In genomic region chr22:50756949-50757491, GRCh38 we compare ENCODE assay signal across 8 cellular contexts. TPM values are rescaled to one million over a fixed set of nuclear protein-coding genes. Genes with fewer than 3 reads are reported as not detected.
DNase-seq lines count a peak whose midpoint lies in the region; TF ChIP-seq lines count a peak whose summit lies in the region.
"Not testable (repeated sequence)": the region's sequence is repeated elsewhere in the genome, so short reads cannot be mapped to it uniquely, and the experiment has no call there.

No MANE protein-coding gene starts in this region.

- TF ChIP-seq CTCF in chondrocyte (IDR thresholded peaks at IDR 0.05) (peak; percentile 71), parathyroid adenoma (IDR thresholded peaks at IDR 0.05) (peak; percentile 23)

- DNase-seq in COR-L47 (lab: John Stamatoyannopoulos, UW) (peak; percentile 19), LHCN-M2 (ENCODE audit: low read depth) (peak; percentile 34), SIG-M5 treated with dmso at 0.1 percent for 504 hours (lab: John Stamatoyannopoulos, UW; ENCODE audit: unreplicated experiment) (peak; percentile 31)
- DNase-seq in activated CD8-positive, alpha-beta memory T cell treated with anti-CD3 and anti-CD28 coated beads, Interleukin-2, amount 50 U/mL, for 24 hours (ENCODE audit: extremely low read depth): peak; percentile 25
- not testable (repeated sequence) for DNase-seq in chondrocyte (ENCODE audit: low spot score)
- peak; percentile 13 to 39 for DNase-seq in stimulated activated CD8-positive, alpha-beta memory T cell treated with anti-CD3 and anti-CD28 coated beads, Interleukin-7, amount 100 ng/mL, for 1 hour (ENCODE audit: low read depth in 2 of 2)

- H3K4me1 Mint-ChIP-seq in chondrocyte (ENCODE audit: low read depth): not testable (repeated sequence)

- H3K9ac ChIP-seq in parathyroid adenoma: not testable (repeated sequence)

- H3K4me1 ChIP-seq in parathyroid adenoma: not testable (repeated sequence)

- peak overlapping the region; percentile 83 for H2AFZ ChIP-seq in parathyroid adenoma

- not testable (repeated sequence) for H3K27me3 ChIP-seq in parathyroid adenoma (ENCODE audit: control insufficient read depth, insufficient read depth, low read length)

- H3K36me3 ChIP-seq in parathyroid adenoma (ENCODE audit: control insufficient read depth, insufficient read depth, low read length): not testable (repeated sequence)

- H3K27ac ChIP-seq in parathyroid adenoma: peak overlapping the region; percentile 74

- not testable (repeated sequence) for H3K36me3 Mint-ChIP-seq in chondrocyte (ENCODE audit: low read depth)

- not testable (repeated sequence) for H3K27me3 Mint-ChIP-seq in chondrocyte (ENCODE audit: low read depth)

- H3K4me2 ChIP-seq in parathyroid adenoma (ENCODE audit: low read length): peak overlapping the region; percentile 60

- H3K79me2 ChIP-seq in parathyroid adenoma: not testable (repeated sequence)

- H3K4me3 Mint-ChIP-seq in chondrocyte (ENCODE audit: unreplicated experiment): peak overlapping the region; percentile 85

- not testable (repeated sequence) for H3K9me3 ChIP-seq in parathyroid adenoma (ENCODE audit: control insufficient read depth, low read length)

- H3K4me3 ChIP-seq in iPS-11a (ENCODE audit: low read depth, low read length) (peak overlapping the region; percentile 37), parathyroid adenoma (ENCODE audit: low read depth, low read length) (peak overlapping the region; percentile 42)

- H3K9me3 Mint-ChIP-seq in chondrocyte (ENCODE audit: low read depth): peaks cover 10% of the 10 kb centered on the region

- H3K27ac Mint-ChIP-seq in chondrocyte (ENCODE audit: unreplicated experiment): peak overlapping the region; percentile 73

RNA-seq across cellular contexts. Expression of gene ACR, which starts 19.0 kb away (rescaled TPM):
- not detected in 2 replicates for total RNA-seq in LHCN-M2 (2014; rRNA removed)
- not detected for polyA plus RNA-seq in LHCN-M2 (2012)
- total RNA-seq in chondrocyte: 0.45 to 0.74 TPM (median 0.63 TPM) in 3 replicates

RNA-seq across cellular contexts. Expression of gene RABL2B, which starts 26.4 kb away (rescaled TPM):
- total RNA-seq in LHCN-M2 (2014; rRNA removed) (12.3 and 13.5 TPM in 2 replicates), chondrocyte (29.8 to 32.1 TPM (median 30.3 TPM) in 3 replicates)
- polyA plus RNA-seq in LHCN-M2 (2012): 19.7 TPM
